Comparison of ENCODE assay signal across 21 cellular contexts in the genomic region with DNA sequence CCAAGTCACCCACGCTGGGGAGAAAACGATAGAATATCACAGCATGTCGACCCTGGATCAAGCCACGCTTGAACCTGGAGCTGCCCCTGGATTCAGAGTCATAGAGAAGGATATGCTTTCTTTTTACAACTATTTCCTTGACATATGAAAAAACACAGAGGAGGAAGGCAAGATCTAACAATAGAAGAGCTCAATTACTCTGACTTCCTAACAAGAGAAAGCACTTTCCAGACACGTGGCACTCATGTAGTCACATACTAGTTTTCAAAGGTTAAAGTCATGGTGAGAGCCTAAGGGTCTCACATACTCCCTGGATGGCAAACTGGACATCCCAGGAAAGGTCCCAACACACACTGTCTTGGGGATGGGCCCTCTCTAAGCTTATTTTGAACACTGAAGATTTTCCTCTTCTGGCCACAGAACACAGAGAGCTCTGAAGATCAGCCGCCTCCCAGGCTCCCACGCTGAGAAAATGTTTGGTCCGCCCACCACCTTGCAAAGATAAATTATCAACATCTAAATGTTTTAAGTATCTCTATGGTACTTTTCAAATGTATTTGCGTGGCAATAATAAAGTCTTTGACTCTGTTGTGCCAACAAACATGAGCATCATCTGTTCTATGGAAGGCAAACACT. TPM values are rescaled to one million over a fixed set of nuclear protein-coding genes. Genes with fewer than 3 reads are reported as not detected.
DNase-seq lines count a peak whose midpoint lies in the region; ATAC-seq and TF ChIP-seq lines count a peak whose summit lies in the region.
"Had no signal": no experiment of that assay in that cellular context is flagged by ENCODE, and none has a peak within 500 bp of the region (broad histone marks: within the 10 kb centered on the region; RNA-seq: fewer than 3 reads in every experiment).

No MANE protein-coding gene starts in this region.

- no peak overlapping the region for H2BK120ac ChIP-seq in H9 (ENCODE audit: low read depth, low read length, poor library complexity, severe bottlenecking)

- H3K36me3 ChIP-seq in breast epithelium (no peaks in the 10 kb centered on the region), mammary epithelial cell (ENCODE audit: insufficient read depth, low read length) (no peaks in the 10 kb centered on the region)

- H3K9me3 ChIP-seq in breast epithelium (peaks cover 0 to 7% of the 10 kb centered on the region in 2 donors), mammary epithelial cell (replicated peaks; ENCODE audit: insufficient read depth, low read length) (no peaks in the 10 kb centered on the region), H9 (ENCODE audit: control insufficient read depth, low read depth, low read length) (no peaks in the 10 kb centered on the region)

- H2BK5ac ChIP-seq in H9 (ENCODE audit: insufficient read length, low read length) = no peak overlapping the region

- no peak overlapping the region for H3K56ac ChIP-seq in H9 (ENCODE audit: insufficient read length, low read depth, low read length)

- H3K4me3 Mint-ChIP-seq in endothelial cell (ENCODE audit: unreplicated experiment) (peak overlapping the region; percentile 74), osteocyte (ENCODE audit: unreplicated experiment) (peak overlapping the region; percentile 18), H9 (no peak overlapping the region)
- H3K4me3 Mint-ChIP-seq: activated CD4-positive, alpha-beta T cell treated with anti-CD3 and anti-CD28 coated beads, Interleukin-2, amount 10 ng/mL, durations not matched to agents 7 days and 5 days; activated naive CD8-positive, alpha-beta T cell treated with anti-CD3 and anti-CD28 coated beads, Interleukin-2, amount 50 U/mL, for 24 hours; activated T-cell treated with anti-CD3 and anti-CD28 coated beads, Interleukin-2, amount 50 U/mL, for 72 hours; CD8-positive, alpha-beta T cell; natural killer cell treated with Interleukin-12 subunit alpha and Interleukin-12 subunit beta and Interleukin-15 and Interleukin-18, amount 100 ng/mL, for 72 hours had no signal

- TF ChIP-seq POLR2A in breast epithelium (IDR thresholded peaks at IDR 0.05) = no peak

- H3K79me2 ChIP-seq in mammary epithelial cell (ENCODE audit: insufficient read depth, low read length) (peaks cover 75% of the 10 kb centered on the region), H9 (ENCODE audit: insufficient read depth, low read length) (peaks cover 47% of the 10 kb centered on the region; the same call in 1 of the 2 replicates)

- no peak overlapping the region for H3K4ac ChIP-seq in H9 (ENCODE audit: low read depth, low read length)

- no peak overlapping the region for H2AK5ac ChIP-seq in H9 (ENCODE audit: insufficient read length, low read length)

- no TSS peak for BruUV-seq in mammary epithelial cell (replicated peaks; lab: Mats Ljungman, UMichigan)

- no peak overlapping the region for H3K9ac ChIP-seq in mammary epithelial cell (ENCODE audit: insufficient read depth, low read length)
- H3K9ac ChIP-seq in H9 (ENCODE audit: extremely low read depth, insufficient read length, low read length) = no peak overlapping the region

- no peak overlapping the region for H2BK15ac ChIP-seq in H9 (ENCODE audit: low read depth, low read length)

- H3K27me3 ChIP-seq in breast epithelium (no peaks in the 10 kb centered on the region), mammary epithelial cell (ENCODE audit: insufficient read depth, low read length) (no peaks in the 10 kb centered on the region), H9 (ENCODE audit: insufficient read depth, low read length) (no peaks in the 10 kb centered on the region)

- no peak overlapping the region for H4K8ac ChIP-seq in H9 (replicated peaks; ENCODE audit: insufficient read length, low read depth, low read length)

- H3K18ac ChIP-seq in H9 (ENCODE audit: insufficient read length, low read depth, low read length) = no peak overlapping the region

- no peak overlapping the region for H3T11ph ChIP-seq in H9 (ENCODE audit: low read length)

- TF ChIP-seq CTCF in breast epithelium (IDR thresholded peaks at IDR 0.05) (no peak), mammary epithelial cell (conservative IDR thresholded peaks at IDR 0.05 in 1 of 2, IDR thresholded peaks at IDR 0.05 in 1 of 2; ENCODE audit: extremely low read depth in 1 of 2, insufficient read depth in 1 of 2, low read depth in 1 of 2, low read length in 2 of 2) (no peak), endothelial cell (IDR thresholded peaks at IDR 0.05; ENCODE audit: unreplicated experiment) (no peak), osteocyte (IDR thresholded peaks at IDR 0.05) (no peak), H9 (conservative IDR thresholded peaks at IDR 0.05) (no peak)

- H3K27me3 Mint-ChIP-seq in endothelial cell (ENCODE audit: unreplicated experiment) (peaks cover 17% of the 10 kb centered on the region), osteocyte (ENCODE audit: unreplicated experiment) (no peaks in the 10 kb centered on the region), H9 (ENCODE audit: low read depth) (no peaks in the 10 kb centered on the region)

- H3K4me1 ChIP-seq in breast epithelium (no peaks in the 10 kb centered on the region), mammary epithelial cell (ENCODE audit: insufficient read depth, low read length) (peaks cover 10% of the 10 kb centered on the region), H9 (ENCODE audit: insufficient read depth, low read length) (peaks cover 4% of the 10 kb centered on the region; the same call in 1 of the 2 replicates)

- peaks cover 4% of the 10 kb centered on the region for H3K79me1 ChIP-seq in H9 (ENCODE audit: insufficient read depth, low read depth, low read length, poor library complexity, severe bottlenecking)

- H3K4me3 ChIP-seq in breast epithelium = no peak overlapping the region
- H3K4me3 ChIP-seq in mammary epithelial cell (replicated peaks in 1 of 3; ENCODE audit: insufficient read depth in 1 of 3, low read depth in 2 of 3, low read length in 3 of 3) = no peak overlapping the region
- H3K4me3 ChIP-seq: K562 had no signal

- H4K91ac ChIP-seq in H9 (ENCODE audit: insufficient read length, low read depth, low read length) = no peak overlapping the region

- no peak overlapping the region for H3K23ac ChIP-seq in H9 (ENCODE audit: insufficient read length, low read depth, low read length)

- no peaks in the 10 kb centered on the region for H3K9me3 Mint-ChIP-seq in endothelial cell (ENCODE audit: unreplicated experiment)
- H3K9me3 Mint-ChIP-seq in osteocyte (ENCODE audit: unreplicated experiment) = peaks cover 4% of the 10 kb centered on the region
- H3K9me3 Mint-ChIP-seq in H9 = peaks cover 12 to 14% of the 10 kb centered on the region in 2 experiments
- H3K9me3 Mint-ChIP-seq: activated CD4-positive, alpha-beta T cell treated with anti-CD3 and anti-CD28 coated beads, Interleukin-2, amount 10 ng/mL, durations not matched to agents 7 days and 5 days; activated naive CD8-positive, alpha-beta T cell treated with anti-CD3 and anti-CD28 coated beads, Interleukin-2, amount 50 U/mL, for 24 hours; activated T-cell treated with anti-CD3 and anti-CD28 coated beads, Interleukin-2, amount 50 U/mL, for 72 hours; CD8-positive, alpha-beta T cell; natural killer cell treated with Interleukin-12 subunit alpha and Interleukin-12 subunit beta and Interleukin-15 and Interleukin-18, amount 100 ng/mL, for 72 hours had no signal

- no peaks in the 10 kb centered on the region for H4K20me1 ChIP-seq in mammary epithelial cell (ENCODE audit: insufficient read depth, low read length)
- no peaks in the 10 kb centered on the region for H4K20me1 ChIP-seq in H9 (ENCODE audit: control insufficient read depth, insufficient read depth, insufficient read length)

- H3K27ac Mint-ChIP-seq in endothelial cell (ENCODE audit: unreplicated experiment) (peak overlapping the region; percentile 48), osteocyte (ENCODE audit: unreplicated experiment) (peak overlapping the region; percentile 55), H9 (no peak overlapping the region)
- H3K27ac Mint-ChIP-seq: activated CD4-positive, alpha-beta T cell treated with anti-CD3 and anti-CD28 coated beads, Interleukin-2, amount 10 ng/mL, durations not matched to agents 7 days and 5 days; activated naive CD8-positive, alpha-beta T cell treated with anti-CD3 and anti-CD28 coated beads, Interleukin-2, amount 50 U/mL, for 24 hours; activated T-cell treated with anti-CD3 and anti-CD28 coated beads, Interleukin-2, amount 50 U/mL, for 72 hours; CD8-positive, alpha-beta T cell; natural killer cell treated with Interleukin-12 subunit alpha and Interleukin-12 subunit beta and Interleukin-15 and Interleukin-18, amount 100 ng/mL, for 72 hours had no signal

- no peak overlapping the region for H2AFZ ChIP-seq in mammary epithelial cell (ENCODE audit: low read depth, low read length)
- H2AFZ ChIP-seq in H9 (ENCODE audit: low read length) = no peak overlapping the region

- DNase-seq in breast epithelium (ENCODE audit: low spot score in 2 of 2) (no peak), mammary epithelial cell (no peak), endothelial cell (ENCODE audit: low spot score) (no peak), osteocyte (ENCODE audit: extremely low spot score, unreplicated experiment) (no peak), ureter (ENCODE audit: low spot score) (peak; percentile 24), H9 (no peak)
- DNase-seq: 8988T; activated CD4-positive, alpha-beta T cell treated with anti-CD3 and anti-CD28 coated beads, Interleukin-2, amount 10 ng/mL, durations not matched to agents 7 days and 5 days; activated naive CD8-positive, alpha-beta T cell treated with anti-CD3 and anti-CD28 coated beads, Interleukin-2, amount 50 U/mL, for 24 hours; activated T-cell treated with anti-CD3 and anti-CD28 coated beads, Interleukin-2, amount 50 U/mL, for 72 hours; erythroblast; hypothalamus; NCI-H1105; NCI-H226; retina; stimulated activated CD4-positive, alpha-beta T cell treated with anti-CD3 and anti-CD28 coated beads, Interleukin-4, amount 100 ng/mL, for 1 hour had no signal

- H3K4me1 Mint-ChIP-seq in endothelial cell (ENCODE audit: unreplicated experiment) (peaks cover 32% of the 10 kb centered on the region), osteocyte (ENCODE audit: unreplicated experiment) (peaks cover 67% of the 10 kb centered on the region), H9 (peaks cover 18 to 26% of the 10 kb centered on the region in 2 experiments)

- no peak overlapping the region for H3K4me2 ChIP-seq in mammary epithelial cell (ENCODE audit: insufficient read depth, low read depth, low read length)
- no peak overlapping the region for H3K4me2 ChIP-seq in H9 (ENCODE audit: insufficient read depth, insufficient read length, low read length)

- H3K23me2 ChIP-seq in H9 (ENCODE audit: insufficient read length, low read depth, low read length, poor library complexity, severe bottlenecking) = peaks cover 7% of the 10 kb centered on the region

- in situ Hi-C loops in mammary epithelial cell (cut with MboI; ENCODE audit: low sequenced_read_pairs in 2 of 2) = no loop called here

- H4K5ac ChIP-seq in H9 (ENCODE audit: insufficient read length, low read depth, low read length) = no peak overlapping the region

- WGBS in mammary epithelial cell (ENCODE audit: low coverage, missing lambda C conversion rate) = 89% methylated on average over 8 of the region's 9 CpGs
- no CpG with 5 or more reads among the region's 9 CpGs for WGBS in H9 (ENCODE audit: extremely low coverage, insufficient read length, low lambda C conversion rate)

- H3K14ac ChIP-seq in H9 (ENCODE audit: insufficient read depth, low read length) = no peak overlapping the region

- H2BK12ac ChIP-seq in H9 (ENCODE audit: insufficient read length, low read depth, low read length) = no peak overlapping the region

- dilution Hi-C loops in mammary epithelial cell (cut with HindIII; ENCODE audit: low sequenced_read_pairs) = loop anchor here (5.0 kb wide), 2 partner anchors 77 to 187 kb away; no protein-coding TSS in a partner anchor

- CTCF ChIA-PET in mammary epithelial cell (lab: Charles Lee; ENCODE audit: low non-redundant PET) = no interaction called here

- no peak for ATAC-seq in GM18867 (IDR thresholded peaks at IDR 0.05; ENCODE audit: unreplicated experiment)
- ATAC-seq in GM21576 (IDR thresholded peaks at IDR 0.05; ENCODE audit: unreplicated experiment) = no peak
- ATAC-seq: activated naive CD8-positive, alpha-beta T cell treated with anti-CD3 and anti-CD28 coated beads, Interleukin-2, amount 50 U/mL, for 24 hours; activated T-cell treated with anti-CD3 and anti-CD28 coated beads, Interleukin-2, amount 50 U/mL, for 72 hours; CD8-positive, alpha-beta T cell; K562; natural killer cell treated with Interleukin-12 subunit alpha and Interleukin-12 subunit beta and Interleukin-15 and Interleukin-18, amount 100 ng/mL, for 72 hours had no signal

- H3K27ac ChIP-seq in breast epithelium (peak overlapping the region; percentile 11 to 52), mammary epithelial cell (ENCODE audit: insufficient read depth, low read depth, low read length) (no peak overlapping the region), H9 (ENCODE audit: insufficient read length, low read depth, low read length) (no peak overlapping the region)

- intact Hi-C loops in breast epithelium (cut with DNase I; ENCODE audit: low total_unique reads) = no loop called here
- intact Hi-C loops in mammary epithelial cell (cut with micrococcal nuclease) = no loop called here

- H3K36me3 Mint-ChIP-seq in endothelial cell (ENCODE audit: low read depth, unreplicated experiment) (peaks cover 34% of the 10 kb centered on the region), osteocyte (ENCODE audit: unreplicated experiment) (peaks cover 9% of the 10 kb centered on the region), H9 (ENCODE audit: insufficient read depth in 1 of 3, low read depth in 3 of 3) (peaks cover 21 to 35% (median 23%) of the 10 kb centered on the region in 3 experiments)
- H3K36me3 Mint-ChIP-seq: CD8-positive, alpha-beta T cell; natural killer cell treated with Interleukin-12 subunit alpha and Interleukin-12 subunit beta and Interleukin-15 and Interleukin-18, amount 100 ng/mL, for 72 hours had no signal

- no peak overlapping the region for H2BK20ac ChIP-seq in H9 (ENCODE audit: low read depth, low read length, poor library complexity, severe bottlenecking)

RNA-seq across cellular contexts. Expression of a gene that starts 4.9 kb away (rescaled TPM):
- total RNA-seq in breast epithelium (100 to 1,000 TPM in 1 of 3 donors, 10 to 100 TPM in 2; 42.4 to 108 (median 64.2) TPM), mammary epithelial cell (100 to 1,000 TPM in 1 of 2 donors, 10 to 100 TPM in 1; 99.8 to 103 TPM), endothelial cell (ENCODE audit: unreplicated experiment) (521 TPM), osteocyte (459 and 488 TPM in 2 replicates), ureter (20.2 TPM), H9 (2021) (140 and 146 TPM in 2 replicates)
- polyA plus RNA-seq in mammary epithelial cell = 99.0 TPM
- polyA minus RNA-seq in mammary epithelial cell = 120 TPM
- polyA plus RNA-seq: K562 had no signal

Comparison
In these comparisons a context has a peak if more than half of its experiments do, and no peak if none do; other contexts are left out.
1. H3K27ac ChIP-seq: peak in breast epithelium (2 of 2); none in mammary epithelial cell (single experiment) and H9 (single experiment).
2. H3K27ac Mint-ChIP-seq: peak in endothelial cell (single experiment) and osteocyte (single experiment); none in H9 (0 of 3).
3. H3K4me3 Mint-ChIP-seq: peak in endothelial cell (single experiment) and osteocyte (single experiment); none in H9 (0 of 2).